In the genomic region with DNA sequence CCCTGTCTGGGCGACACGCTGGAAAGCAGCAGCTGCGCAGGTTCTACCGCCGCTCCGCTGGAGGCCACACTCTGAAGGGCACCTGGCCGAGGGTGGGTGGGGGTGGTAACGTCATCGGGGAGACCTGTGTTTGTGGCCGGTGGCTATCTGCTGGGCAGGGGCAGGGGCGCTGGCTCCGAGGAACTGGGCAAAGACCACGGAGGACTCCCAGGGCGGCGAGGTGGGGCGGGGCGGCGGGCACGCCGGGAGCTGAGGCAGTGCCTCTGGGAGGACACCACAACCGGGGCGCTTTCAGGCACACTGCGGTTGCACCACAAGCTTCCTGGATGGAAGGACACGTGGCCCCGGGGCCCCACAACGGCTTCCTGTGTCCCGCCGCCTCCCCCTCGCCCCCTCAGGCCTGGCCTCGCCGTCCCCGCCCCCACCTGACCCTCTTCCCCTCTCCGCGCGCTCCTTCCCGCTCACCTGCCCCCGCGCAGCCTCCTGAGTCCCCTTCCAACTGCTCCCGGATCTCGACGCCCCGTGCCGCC, we compare ENCODE assay signal across 1 cellular context.
A peak's percentile ranks its signal among the peaks of the same experiment; 100 is the strongest.
TF ChIP-seq lines count a peak whose summit lies in the region.

No MANE protein-coding gene starts in this region.

TF ChIP-seq in GM12878, 131 proteins besides CTCF, POLR2A, EP300 and RAD21 (continued from another document and continues in another):
- TF ChIP-seq, protein P1, sequence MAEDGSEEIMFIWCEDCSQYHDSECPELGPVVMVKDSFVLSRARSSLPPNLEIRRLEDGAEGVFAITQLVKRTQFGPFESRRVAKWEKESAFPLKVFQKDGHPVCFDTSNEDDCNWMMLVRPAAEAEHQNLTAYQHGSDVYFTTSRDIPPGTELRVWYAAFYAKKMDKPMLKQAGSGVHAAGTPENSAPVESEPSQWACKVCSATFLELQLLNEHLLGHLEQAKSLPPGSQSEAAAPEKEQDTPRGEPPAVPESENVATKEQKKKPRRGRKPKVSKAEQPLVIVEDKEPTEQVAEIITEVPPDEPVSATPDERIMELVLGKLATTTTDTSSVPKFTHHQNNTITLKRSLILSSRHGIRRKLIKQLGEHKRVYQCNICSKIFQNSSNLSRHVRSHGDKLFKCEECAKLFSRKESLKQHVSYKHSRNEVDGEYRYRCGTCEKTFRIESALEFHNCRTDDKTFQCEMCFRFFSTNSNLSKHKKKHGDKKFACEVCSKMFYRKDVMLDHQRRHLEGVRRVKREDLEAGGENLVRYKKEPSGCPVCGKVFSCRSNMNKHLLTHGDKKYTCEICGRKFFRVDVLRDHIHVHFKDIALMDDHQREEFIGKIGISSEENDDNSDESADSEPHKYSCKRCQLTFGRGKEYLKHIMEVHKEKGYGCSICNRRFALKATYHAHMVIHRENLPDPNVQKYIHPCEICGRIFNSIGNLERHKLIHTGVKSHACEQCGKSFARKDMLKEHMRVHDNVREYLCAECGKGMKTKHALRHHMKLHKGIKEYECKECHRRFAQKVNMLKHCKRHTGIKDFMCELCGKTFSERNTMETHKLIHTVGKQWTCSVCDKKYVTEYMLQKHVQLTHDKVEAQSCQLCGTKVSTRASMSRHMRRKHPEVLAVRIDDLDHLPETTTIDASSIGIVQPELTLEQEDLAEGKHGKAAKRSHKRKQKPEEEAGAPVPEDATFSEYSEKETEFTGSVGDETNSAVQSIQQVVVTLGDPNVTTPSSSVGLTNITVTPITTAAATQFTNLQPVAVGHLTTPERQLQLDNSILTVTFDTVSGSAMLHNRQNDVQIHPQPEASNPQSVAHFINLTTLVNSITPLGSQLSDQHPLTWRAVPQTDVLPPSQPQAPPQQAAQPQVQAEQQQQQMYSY (CRISPR knock-in tag; IDR thresholded peaks at IDR 0.05): no peak
- TF ChIP-seq, protein P2, sequence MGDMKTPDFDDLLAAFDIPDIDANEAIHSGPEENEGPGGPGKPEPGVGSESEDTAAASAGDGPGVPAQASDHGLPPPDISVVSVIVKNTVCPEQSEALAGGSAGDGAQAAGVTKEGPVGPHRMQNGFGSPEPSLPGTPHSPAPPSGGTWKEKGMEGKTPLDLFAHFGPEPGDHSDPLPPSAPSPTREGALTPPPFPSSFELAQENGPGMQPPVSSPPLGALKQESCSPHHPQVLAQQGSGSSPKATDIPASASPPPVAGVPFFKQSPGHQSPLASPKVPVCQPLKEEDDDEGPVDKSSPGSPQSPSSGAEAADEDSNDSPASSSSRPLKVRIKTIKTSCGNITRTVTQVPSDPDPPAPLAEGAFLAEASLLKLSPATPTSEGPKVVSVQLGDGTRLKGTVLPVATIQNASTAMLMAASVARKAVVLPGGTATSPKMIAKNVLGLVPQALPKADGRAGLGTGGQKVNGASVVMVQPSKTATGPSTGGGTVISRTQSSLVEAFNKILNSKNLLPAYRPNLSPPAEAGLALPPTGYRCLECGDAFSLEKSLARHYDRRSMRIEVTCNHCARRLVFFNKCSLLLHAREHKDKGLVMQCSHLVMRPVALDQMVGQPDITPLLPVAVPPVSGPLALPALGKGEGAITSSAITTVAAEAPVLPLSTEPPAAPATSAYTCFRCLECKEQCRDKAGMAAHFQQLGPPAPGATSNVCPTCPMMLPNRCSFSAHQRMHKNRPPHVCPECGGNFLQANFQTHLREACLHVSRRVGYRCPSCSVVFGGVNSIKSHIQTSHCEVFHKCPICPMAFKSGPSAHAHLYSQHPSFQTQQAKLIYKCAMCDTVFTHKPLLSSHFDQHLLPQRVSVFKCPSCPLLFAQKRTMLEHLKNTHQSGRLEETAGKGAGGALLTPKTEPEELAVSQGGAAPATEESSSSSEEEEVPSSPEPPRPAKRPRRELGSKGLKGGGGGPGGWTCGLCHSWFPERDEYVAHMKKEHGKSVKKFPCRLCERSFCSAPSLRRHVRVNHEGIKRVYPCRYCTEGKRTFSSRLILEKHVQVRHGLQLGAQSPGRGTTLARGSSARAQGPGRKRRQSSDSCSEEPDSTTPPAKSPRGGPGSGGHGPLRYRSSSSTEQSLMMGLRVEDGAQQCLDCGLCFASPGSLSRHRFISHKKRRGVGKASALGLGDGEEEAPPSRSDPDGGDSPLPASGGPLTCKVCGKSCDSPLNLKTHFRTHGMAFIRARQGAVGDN (IDR thresholded peaks at IDR 0.05): peak; percentile 55; the same call in 1 of the 2 replicates
- TF ChIP-seq CREB1 (IDR thresholded peaks at IDR 0.05; ENCODE audit: low read depth): no peak
- 0 out of 2 replicates have a peak, but pooled peaks have one; percentile 20 for TF ChIP-seq NRF1 (conservative IDR thresholded peaks at IDR 0.05; ENCODE audit: low read depth, low read length)
- no peak for TF ChIP-seq FOXM1 (IDR thresholded peaks at IDR 0.05; ENCODE audit: low read depth, low read length)
- TF ChIP-seq, protein P3, sequence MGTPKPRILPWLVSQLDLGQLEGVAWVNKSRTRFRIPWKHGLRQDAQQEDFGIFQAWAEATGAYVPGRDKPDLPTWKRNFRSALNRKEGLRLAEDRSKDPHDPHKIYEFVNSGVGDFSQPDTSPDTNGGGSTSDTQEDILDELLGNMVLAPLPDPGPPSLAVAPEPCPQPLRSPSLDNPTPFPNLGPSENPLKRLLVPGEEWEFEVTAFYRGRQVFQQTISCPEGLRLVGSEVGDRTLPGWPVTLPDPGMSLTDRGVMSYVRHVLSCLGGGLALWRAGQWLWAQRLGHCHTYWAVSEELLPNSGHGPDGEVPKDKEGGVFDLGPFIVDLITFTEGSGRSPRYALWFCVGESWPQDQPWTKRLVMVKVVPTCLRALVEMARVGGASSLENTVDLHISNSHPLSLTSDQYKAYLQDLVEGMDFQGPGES (IDR thresholded peaks at IDR 0.05): no peak
- TF ChIP-seq RBBP5 (conservative IDR thresholded peaks at IDR 0.05): no peak
- TF ChIP-seq NBN (IDR thresholded peaks at IDR 0.05): peak; percentile 45; the same call in 1 of the 2 replicates
- TF ChIP-seq BRCA1 (IDR thresholded peaks at IDR 0.05; ENCODE audit: low read depth, low read length): no peak
- TF ChIP-seq, protein P4, sequence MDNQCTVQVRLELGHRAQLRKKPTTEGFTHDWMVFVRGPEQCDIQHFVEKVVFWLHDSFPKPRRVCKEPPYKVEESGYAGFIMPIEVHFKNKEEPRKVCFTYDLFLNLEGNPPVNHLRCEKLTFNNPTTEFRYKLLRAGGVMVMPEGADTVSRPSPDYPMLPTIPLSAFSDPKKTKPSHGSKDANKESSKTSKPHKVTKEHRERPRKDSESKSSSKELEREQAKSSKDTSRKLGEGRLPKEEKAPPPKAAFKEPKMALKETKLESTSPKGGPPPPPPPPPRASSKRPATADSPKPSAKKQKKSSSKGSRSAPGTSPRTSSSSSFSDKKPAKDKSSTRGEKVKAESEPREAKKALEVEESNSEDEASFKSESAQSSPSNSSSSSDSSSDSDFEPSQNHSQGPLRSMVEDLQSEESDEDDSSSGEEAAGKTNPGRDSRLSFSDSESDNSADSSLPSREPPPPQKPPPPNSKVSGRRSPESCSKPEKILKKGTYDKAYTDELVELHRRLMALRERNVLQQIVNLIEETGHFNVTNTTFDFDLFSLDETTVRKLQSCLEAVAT (IDR thresholded peaks at IDR 0.05): peak; percentile 75
- no peak for TF ChIP-seq SPI1 (IDR thresholded peaks at IDR 0.05; ENCODE audit: borderline replicate concordance, insufficient read depth, low read depth, low read length)
- TF ChIP-seq KAT2A (conservative IDR thresholded peaks at IDR 0.05; ENCODE audit: control insufficient read depth, low read depth, low read length): no peak
- no peak for TF ChIP-seq ZSCAN29 (IDR thresholded peaks at IDR 0.05)
- TF ChIP-seq ZNF384 (IDR thresholded peaks at IDR 0.05; ENCODE audit: borderline replicate concordance, low read depth, low read length): no peak
- peak; percentile 26; the same call in 1 of the 2 replicates for TF ChIP-seq YY1 (IDR thresholded peaks at IDR 0.05; ENCODE audit: low read depth, low read length)
- TF ChIP-seq MYB (IDR thresholded peaks at IDR 0.05; ENCODE audit: borderline replicate concordance, low read depth, low read length): no peak
- no peak for TF ChIP-seq EZH2 (IDR thresholded peaks at IDR 0.05; ENCODE audit: borderline replicate concordance, control insufficient read depth, low read depth, low read length)
- peak; percentile 87 for TF ChIP-seq SP1 (IDR thresholded peaks at IDR 0.05; ENCODE audit: low read depth, low read length)
- TF ChIP-seq SMARCA5 (IDR thresholded peaks at IDR 0.05): no peak
- TF ChIP-seq RB1 (IDR thresholded peaks at IDR 0.05; ENCODE audit: borderline replicate concordance): no peak
- peak; percentile 84; the same call in 1 of the 2 replicates for TF ChIP-seq PAX5 (IDR thresholded peaks at IDR 0.05; ENCODE audit: borderline replicate concordance, low read depth, low read length)
- TF ChIP-seq, protein P5, sequence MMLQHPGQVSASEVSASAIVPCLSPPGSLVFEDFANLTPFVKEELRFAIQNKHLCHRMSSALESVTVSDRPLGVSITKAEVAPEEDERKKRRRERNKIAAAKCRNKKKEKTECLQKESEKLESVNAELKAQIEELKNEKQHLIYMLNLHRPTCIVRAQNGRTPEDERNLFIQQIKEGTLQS (IDR thresholded peaks at IDR 0.05; ENCODE audit: borderline replicate concordance, extremely low read depth, low read depth, low read length): peak; percentile 55; the same call in 1 of the 2 replicates
- TF ChIP-seq TCF7 (IDR thresholded peaks at IDR 0.05; ENCODE audit: borderline replicate concordance): no peak
- no peak; the same call in 1 of the 2 replicates for TF ChIP-seq IRF4 (IDR thresholded peaks at IDR 0.05; ENCODE audit: low read depth, low read length)
- TF ChIP-seq, protein P6, sequence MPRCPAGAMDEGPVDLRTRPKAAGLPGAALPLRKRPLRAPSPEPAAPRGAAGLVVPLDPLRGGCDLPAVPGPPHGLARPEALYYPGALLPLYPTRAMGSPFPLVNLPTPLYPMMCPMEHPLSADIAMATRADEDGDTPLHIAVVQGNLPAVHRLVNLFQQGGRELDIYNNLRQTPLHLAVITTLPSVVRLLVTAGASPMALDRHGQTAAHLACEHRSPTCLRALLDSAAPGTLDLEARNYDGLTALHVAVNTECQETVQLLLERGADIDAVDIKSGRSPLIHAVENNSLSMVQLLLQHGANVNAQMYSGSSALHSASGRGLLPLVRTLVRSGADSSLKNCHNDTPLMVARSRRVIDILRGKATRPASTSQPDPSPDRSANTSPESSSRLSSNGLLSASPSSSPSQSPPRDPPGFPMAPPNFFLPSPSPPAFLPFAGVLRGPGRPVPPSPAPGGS (IDR thresholded peaks at IDR 0.05; ENCODE audit: borderline replicate concordance, insufficient read depth, low read depth, low read length, poor library complexity, severe bottlenecking): peak; percentile 97
- peak; percentile 51; the same call in 1 of the 2 replicates for TF ChIP-seq RAD51 (IDR thresholded peaks at IDR 0.05)
- TF ChIP-seq BHLHE40 (IDR thresholded peaks at IDR 0.05; ENCODE audit: borderline replicate concordance in 1 of 2, low read depth in 2 of 2, low read length in 1 of 2): peak; percentile 92 to 95
- TF ChIP-seq NR2C2 (IDR thresholded peaks at IDR 0.05; ENCODE audit: borderline replicate concordance, control insufficient read depth, insufficient read length, low read depth): no peak
- 0 out of 2 replicates have a peak, but pooled peaks have one; percentile 40 for TF ChIP-seq MEF2A (IDR thresholded peaks at IDR 0.05; ENCODE audit: insufficient read depth, low read depth, low read length)
- TF ChIP-seq, protein P7, sequence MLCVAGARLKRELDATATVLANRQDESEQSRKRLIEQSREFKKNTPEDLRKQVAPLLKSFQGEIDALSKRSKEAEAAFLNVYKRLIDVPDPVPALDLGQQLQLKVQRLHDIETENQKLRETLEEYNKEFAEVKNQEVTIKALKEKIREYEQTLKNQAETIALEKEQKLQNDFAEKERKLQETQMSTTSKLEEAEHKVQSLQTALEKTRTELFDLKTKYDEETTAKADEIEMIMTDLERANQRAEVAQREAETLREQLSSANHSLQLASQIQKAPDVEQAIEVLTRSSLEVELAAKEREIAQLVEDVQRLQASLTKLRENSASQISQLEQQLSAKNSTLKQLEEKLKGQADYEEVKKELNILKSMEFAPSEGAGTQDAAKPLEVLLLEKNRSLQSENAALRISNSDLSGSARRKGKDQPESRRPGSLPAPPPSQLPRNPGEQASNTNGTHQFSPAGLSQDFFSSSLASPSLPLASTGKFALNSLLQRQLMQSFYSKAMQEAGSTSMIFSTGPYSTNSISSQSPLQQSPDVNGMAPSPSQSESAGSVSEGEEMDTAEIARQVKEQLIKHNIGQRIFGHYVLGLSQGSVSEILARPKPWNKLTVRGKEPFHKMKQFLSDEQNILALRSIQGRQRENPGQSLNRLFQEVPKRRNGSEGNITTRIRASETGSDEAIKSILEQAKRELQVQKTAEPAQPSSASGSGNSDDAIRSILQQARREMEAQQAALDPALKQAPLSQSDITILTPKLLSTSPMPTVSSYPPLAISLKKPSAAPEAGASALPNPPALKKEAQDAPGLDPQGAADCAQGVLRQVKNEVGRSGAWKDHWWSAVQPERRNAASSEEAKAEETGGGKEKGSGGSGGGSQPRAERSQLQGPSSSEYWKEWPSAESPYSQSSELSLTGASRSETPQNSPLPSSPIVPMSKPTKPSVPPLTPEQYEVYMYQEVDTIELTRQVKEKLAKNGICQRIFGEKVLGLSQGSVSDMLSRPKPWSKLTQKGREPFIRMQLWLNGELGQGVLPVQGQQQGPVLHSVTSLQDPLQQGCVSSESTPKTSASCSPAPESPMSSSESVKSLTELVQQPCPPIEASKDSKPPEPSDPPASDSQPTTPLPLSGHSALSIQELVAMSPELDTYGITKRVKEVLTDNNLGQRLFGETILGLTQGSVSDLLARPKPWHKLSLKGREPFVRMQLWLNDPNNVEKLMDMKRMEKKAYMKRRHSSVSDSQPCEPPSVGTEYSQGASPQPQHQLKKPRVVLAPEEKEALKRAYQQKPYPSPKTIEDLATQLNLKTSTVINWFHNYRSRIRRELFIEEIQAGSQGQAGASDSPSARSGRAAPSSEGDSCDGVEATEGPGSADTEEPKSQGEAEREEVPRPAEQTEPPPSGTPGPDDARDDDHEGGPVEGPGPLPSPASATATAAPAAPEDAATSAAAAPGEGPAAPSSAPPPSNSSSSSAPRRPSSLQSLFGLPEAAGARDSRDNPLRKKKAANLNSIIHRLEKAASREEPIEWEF (IDR thresholded peaks at IDR 0.05; ENCODE audit: insufficient replicate concordance, low read depth, low read length): no peak
- TF ChIP-seq HDGF (IDR thresholded peaks at IDR 0.05): peak; percentile 46
- TF ChIP-seq DPF2 (IDR thresholded peaks at IDR 0.05): no peak; the same call in 1 of the 2 replicates
- TF ChIP-seq, protein P8, sequence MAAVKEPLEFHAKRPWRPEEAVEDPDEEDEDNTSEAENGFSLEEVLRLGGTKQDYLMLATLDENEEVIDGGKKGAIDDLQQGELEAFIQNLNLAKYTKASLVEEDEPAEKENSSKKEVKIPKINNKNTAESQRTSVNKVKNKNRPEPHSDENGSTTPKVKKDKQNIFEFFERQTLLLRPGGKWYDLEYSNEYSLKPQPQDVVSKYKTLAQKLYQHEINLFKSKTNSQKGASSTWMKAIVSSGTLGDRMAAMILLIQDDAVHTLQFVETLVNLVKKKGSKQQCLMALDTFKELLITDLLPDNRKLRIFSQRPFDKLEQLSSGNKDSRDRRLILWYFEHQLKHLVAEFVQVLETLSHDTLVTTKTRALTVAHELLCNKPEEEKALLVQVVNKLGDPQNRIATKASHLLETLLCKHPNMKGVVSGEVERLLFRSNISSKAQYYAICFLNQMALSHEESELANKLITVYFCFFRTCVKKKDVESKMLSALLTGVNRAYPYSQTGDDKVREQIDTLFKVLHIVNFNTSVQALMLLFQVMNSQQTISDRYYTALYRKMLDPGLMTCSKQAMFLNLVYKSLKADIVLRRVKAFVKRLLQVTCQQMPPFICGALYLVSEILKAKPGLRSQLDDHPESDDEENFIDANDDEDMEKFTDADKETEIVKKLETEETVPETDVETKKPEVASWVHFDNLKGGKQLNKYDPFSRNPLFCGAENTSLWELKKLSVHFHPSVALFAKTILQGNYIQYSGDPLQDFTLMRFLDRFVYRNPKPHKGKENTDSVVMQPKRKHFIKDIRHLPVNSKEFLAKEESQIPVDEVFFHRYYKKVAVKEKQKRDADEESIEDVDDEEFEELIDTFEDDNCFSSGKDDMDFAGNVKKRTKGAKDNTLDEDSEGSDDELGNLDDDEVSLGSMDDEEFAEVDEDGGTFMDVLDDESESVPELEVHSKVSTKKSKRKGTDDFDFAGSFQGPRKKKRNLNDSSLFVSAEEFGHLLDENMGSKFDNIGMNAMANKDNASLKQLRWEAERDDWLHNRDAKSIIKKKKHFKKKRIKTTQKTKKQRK (IDR thresholded peaks at IDR 0.05; ENCODE audit: low read depth, low read length): no peak
